Comparison of ENCODE assay signal across 1 cellular context in the genomic region with DNA sequence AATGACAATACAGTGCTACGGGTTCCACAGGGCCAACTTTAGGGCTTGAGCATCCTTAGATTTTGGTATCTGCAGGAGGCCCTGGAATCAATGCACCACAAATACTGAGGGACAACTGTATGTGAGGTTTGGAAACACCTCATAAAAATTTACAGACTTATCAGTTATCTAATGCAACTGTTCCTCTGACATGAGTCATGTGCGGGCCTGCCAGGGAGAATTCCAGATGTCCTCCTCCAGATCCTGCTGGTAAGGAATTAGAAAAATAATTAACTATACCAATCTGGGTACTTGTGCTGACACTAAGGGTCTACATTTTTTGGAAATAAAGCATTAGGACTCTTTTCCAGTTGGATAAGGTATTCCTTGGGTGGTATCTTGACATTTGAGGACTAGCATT.
TF ChIP-seq lines count a peak whose summit lies in the region.

No MANE protein-coding gene starts in this region.

TF ChIP-seq in A549, 52 proteins besides CTCF, POLR2A, EP300 and RAD21 (continued from another document):
- TF ChIP-seq, protein P1, sequence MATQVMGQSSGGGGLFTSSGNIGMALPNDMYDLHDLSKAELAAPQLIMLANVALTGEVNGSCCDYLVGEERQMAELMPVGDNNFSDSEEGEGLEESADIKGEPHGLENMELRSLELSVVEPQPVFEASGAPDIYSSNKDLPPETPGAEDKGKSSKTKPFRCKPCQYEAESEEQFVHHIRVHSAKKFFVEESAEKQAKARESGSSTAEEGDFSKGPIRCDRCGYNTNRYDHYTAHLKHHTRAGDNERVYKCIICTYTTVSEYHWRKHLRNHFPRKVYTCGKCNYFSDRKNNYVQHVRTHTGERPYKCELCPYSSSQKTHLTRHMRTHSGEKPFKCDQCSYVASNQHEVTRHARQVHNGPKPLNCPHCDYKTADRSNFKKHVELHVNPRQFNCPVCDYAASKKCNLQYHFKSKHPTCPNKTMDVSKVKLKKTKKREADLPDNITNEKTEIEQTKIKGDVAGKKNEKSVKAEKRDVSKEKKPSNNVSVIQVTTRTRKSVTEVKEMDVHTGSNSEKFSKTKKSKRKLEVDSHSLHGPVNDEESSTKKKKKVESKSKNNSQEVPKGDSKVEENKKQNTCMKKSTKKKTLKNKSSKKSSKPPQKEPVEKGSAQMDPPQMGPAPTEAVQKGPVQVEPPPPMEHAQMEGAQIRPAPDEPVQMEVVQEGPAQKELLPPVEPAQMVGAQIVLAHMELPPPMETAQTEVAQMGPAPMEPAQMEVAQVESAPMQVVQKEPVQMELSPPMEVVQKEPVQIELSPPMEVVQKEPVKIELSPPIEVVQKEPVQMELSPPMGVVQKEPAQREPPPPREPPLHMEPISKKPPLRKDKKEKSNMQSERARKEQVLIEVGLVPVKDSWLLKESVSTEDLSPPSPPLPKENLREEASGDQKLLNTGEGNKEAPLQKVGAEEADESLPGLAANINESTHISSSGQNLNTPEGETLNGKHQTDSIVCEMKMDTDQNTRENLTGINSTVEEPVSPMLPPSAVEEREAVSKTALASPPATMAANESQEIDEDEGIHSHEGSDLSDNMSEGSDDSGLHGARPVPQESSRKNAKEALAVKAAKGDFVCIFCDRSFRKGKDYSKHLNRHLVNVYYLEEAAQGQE (IDR thresholded peaks at IDR 0.05): no peak
- TF ChIP-seq RCOR1 (IDR thresholded peaks at IDR 0.05; ENCODE audit: low read depth, low read length) (no peak), MYC (IDR thresholded peaks at IDR 0.05; ENCODE audit: borderline replicate concordance, low read length) (no peak), JUNB (IDR thresholded peaks at IDR 0.05) (peak; percentile 67; the same call in 1 of the 2 replicates), TFCP2L1 (CRISPR knock-in tag; IDR thresholded peaks at IDR 0.05) (no peak), RFX5 (IDR thresholded peaks at IDR 0.05) (no peak), TP53 (CRISPR knock-in tag; IDR thresholded peaks at IDR 0.05) (no peak), CEBPB (IDR thresholded peaks at IDR 0.05) (peak in 1 of 2 experiments; percentile 83; a peak in 2 of 4 replicates), CBX2 (IDR thresholded peaks at IDR 0.05; ENCODE audit: borderline replicate concordance, low read depth) (no peak), HOXB13 (CRISPR knock-in tag; IDR thresholded peaks at IDR 0.05; ENCODE audit: low read depth) (no peak), GATA3 (IDR thresholded peaks at IDR 0.05; ENCODE audit: borderline replicate concordance) (peak; percentile 95), HOXA7 (CRISPR knock-in tag; IDR thresholded peaks at IDR 0.05) (no peak), FOSL2 (IDR thresholded peaks at IDR 0.05) (0 out of 2 replicates have a peak, but pooled peaks have one; percentile 37), FOSL2 (CRISPR knock-in tag; IDR thresholded peaks at IDR 0.05) (peak; percentile 78), BCL3 (IDR thresholded peaks at IDR 0.05) (no peak), ZC3H11A (IDR thresholded peaks at IDR 0.05) (no peak), EHMT2 (IDR thresholded peaks at IDR 0.05; ENCODE audit: low read depth) (no peak), ZSCAN20 (CRISPR knock-in tag; IDR thresholded peaks at IDR 0.05) (no peak), RARB (CRISPR knock-in tag; IDR thresholded peaks at IDR 0.05) (no peak), NFE2L2 (conservative IDR thresholded peaks at IDR 0.05; ENCODE audit: low read length) (no peak), MAFK (IDR thresholded peaks at IDR 0.05; ENCODE audit: partially characterized antibody) (no peak), EHF (CRISPR knock-in tag; IDR thresholded peaks at IDR 0.05) (no peak), NR3C1 (IDR thresholded peaks at IDR 0.05) (no peak), USF2 (IDR thresholded peaks at IDR 0.05) (peak; percentile 10; the same call in 1 of the 2 replicates), ZNF302 (CRISPR knock-in tag; IDR thresholded peaks at IDR 0.05) (no peak), MAX (IDR thresholded peaks at IDR 0.05) (0 out of 2 replicates have a peak, but pooled peaks have one; percentile 53), SMC3 (IDR thresholded peaks at IDR 0.05) (no peak), KDM1A (IDR thresholded peaks at IDR 0.05; ENCODE audit: low read depth) (no peak), MAZ (IDR thresholded peaks at IDR 0.05; ENCODE audit: borderline replicate concordance, low read depth, low read length) (no peak), CHD4 (IDR thresholded peaks at IDR 0.05; ENCODE audit: borderline replicate concordance) (no peak), HEYL (CRISPR knock-in tag; IDR thresholded peaks at IDR 0.05) (no peak)
- TF ChIP-seq, protein P2, sequence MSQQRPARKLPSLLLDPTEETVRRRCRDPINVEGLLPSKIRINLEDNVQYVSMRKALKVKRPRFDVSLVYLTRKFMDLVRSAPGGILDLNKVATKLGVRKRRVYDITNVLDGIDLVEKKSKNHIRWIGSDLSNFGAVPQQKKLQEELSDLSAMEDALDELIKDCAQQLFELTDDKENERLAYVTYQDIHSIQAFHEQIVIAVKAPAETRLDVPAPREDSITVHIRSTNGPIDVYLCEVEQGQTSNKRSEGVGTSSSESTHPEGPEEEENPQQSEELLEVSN (IDR thresholded peaks at IDR 0.05; ENCODE audit: borderline replicate concordance, low read depth): no peak
- TF ChIP-seq, protein P3, sequence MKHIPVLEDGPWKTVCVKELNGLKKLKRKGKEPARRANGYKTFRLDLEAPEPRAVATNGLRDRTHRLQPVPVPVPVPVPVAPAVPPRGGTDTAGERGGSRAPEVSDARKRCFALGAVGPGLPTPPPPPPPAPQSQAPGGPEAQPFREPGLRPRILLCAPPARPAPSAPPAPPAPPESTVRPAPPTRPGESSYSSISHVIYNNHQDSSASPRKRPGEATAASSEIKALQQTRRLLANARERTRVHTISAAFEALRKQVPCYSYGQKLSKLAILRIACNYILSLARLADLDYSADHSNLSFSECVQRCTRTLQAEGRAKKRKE (CRISPR knock-in tag; IDR thresholded peaks at IDR 0.05; ENCODE audit: low read depth): no peak
